Comparison of ENCODE assay signal across 20 cellular contexts in the genomic region with DNA sequence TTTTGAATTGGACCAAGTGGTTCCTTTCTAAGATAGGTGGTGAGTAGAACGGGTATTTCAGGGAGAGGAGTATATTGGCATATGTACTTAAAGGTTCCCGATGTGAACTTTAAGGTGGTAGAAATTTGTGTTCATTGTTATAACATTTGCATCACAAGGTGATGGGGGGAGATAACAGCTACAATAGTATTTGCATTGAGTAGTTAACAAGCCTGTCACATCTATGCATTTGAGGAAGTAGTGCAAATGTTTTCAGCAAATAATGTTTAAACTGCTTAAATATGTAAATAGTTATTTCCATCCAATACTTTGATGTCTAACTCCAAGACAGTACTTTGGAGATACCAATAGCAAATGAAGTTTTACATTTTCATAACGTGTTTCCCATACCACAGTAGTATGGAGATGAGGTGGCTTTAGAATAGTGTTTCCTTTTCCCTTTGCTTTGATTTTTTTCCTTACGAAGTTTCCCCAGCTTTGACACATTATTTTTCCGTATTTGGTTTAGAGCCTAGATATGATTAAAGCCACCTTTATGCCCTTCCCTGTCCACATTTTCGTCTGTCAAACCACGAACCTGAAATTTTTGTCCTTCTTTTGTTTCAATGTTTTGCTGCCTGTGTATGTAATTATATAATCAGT. TPM values are rescaled to one million over a fixed set of nuclear protein-coding genes. Genes with fewer than 3 reads are reported as not detected.
DNase-seq lines count a peak whose midpoint lies in the region; ATAC-seq, FAIRE-seq and TF ChIP-seq lines count a peak whose summit lies in the region.
"Had no signal": no experiment of that assay in that cellular context is flagged by ENCODE, and none has a peak within 500 bp of the region (broad histone marks: within the 10 kb centered on the region; RNA-seq: fewer than 3 reads in every experiment).

No MANE protein-coding gene starts in this region.

- H3K4me1 Mint-ChIP-seq in T-cell: peaks cover 19 to 20% (median 20%) of the 10 kb centered on the region in 3 donors
- no peaks in the 10 kb centered on the region for H3K4me1 Mint-ChIP-seq in type B pancreatic cell (ENCODE audit: unreplicated experiment)

- TF ChIP-seq EP300 in HepG2 (IDR thresholded peaks at IDR 0.05; ENCODE audit: low read depth in 2 of 2, low read length in 2 of 2) (no peak), HepG2 (CRISPR knock-in tag; IDR thresholded peaks at IDR 0.05; ENCODE audit: borderline replicate concordance) (no peak), K562 (IDR thresholded peaks at IDR 0.05; ENCODE audit: low read length) (no peak)

- intact Hi-C loops in HepG2 (cut with micrococcal nuclease; ENCODE audit: unreplicated experiment): no loop called here
- intact Hi-C loops in right lobe of liver (cut with DNase I): no loop called here
- intact Hi-C loops in K562 (cut with micrococcal nuclease): no loop called here

- TF ChIP-seq RAD21 in HepG2 (CRISPR knock-in tag; IDR thresholded peaks at IDR 0.05) (no peak), K562 (CRISPR knock-in tag; conservative IDR thresholded peaks at IDR 0.05 in 1 of 2, IDR thresholded peaks at IDR 0.05 in 1 of 2) (no peak)

- H2AFZ ChIP-seq in HepG2 (ENCODE audit: low read length) (no peak overlapping the region), K562 (ENCODE audit: low read depth, low read length) (no peak overlapping the region)

- H3K27me3 ChIP-seq in HepG2 (ENCODE audit: control insufficient read depth in 1 of 2, insufficient read depth in 2 of 2, low read length in 2 of 2) (no peaks in the 10 kb centered on the region), right lobe of liver (no peaks in the 10 kb centered on the region), K562 (ENCODE audit: control insufficient read depth in 2 of 2, insufficient read depth in 2 of 2, low read length in 2 of 2) (no peaks in the 10 kb centered on the region)

- H3K9me1 ChIP-seq in K562 (ENCODE audit: control insufficient read depth, insufficient read depth, low read length): no peaks in the 10 kb centered on the region

- H3K9ac ChIP-seq in HepG2 (ENCODE audit: insufficient read depth, low read depth, low read length) (no peak overlapping the region), K562 (ENCODE audit: insufficient read depth in 1 of 2, low read depth in 2 of 2, low read length in 2 of 2) (no peak overlapping the region)

- peaks cover 5% of the 10 kb centered on the region for H3K36me3 Mint-ChIP-seq in T-cell
- no peaks in the 10 kb centered on the region for H3K36me3 Mint-ChIP-seq in type B pancreatic cell

- BruUV-seq in HepG2 (replicated peaks; lab: Mats Ljungman, UMichigan) (no TSS peak), K562 (replicated peaks; lab: Mats Ljungman, UMichigan) (no TSS peak)

- TF ChIP-seq CTCF in HepG2 (CRISPR knock-in tag; IDR thresholded peaks at IDR 0.05) (no peak), right lobe of liver (IDR thresholded peaks at IDR 0.05) (no peak), K562 (IDR thresholded peaks at IDR 0.05 in 2 of 3, conservative IDR thresholded peaks at IDR 0.05 in 1 of 3; ENCODE audit: insufficient read depth in 2 of 3, low read depth in 1 of 3, low read length in 3 of 3) (no peak), type B pancreatic cell (conservative IDR thresholded peaks at IDR 0.05) (no peak)

- in situ Hi-C loops in HepG2 (cut with HindIII; ENCODE audit: extremely low pct_ligation_motif_present, low pct_unique_long_range_greater_than_20kb): no loop called here
- in situ Hi-C loops in K562 (cut with MboI): no loop called here

- H3K4me2 ChIP-seq in HepG2 (ENCODE audit: low read depth, low read length) (no peak overlapping the region), K562 (ENCODE audit: insufficient read depth, low read length) (no peak overlapping the region)
- H3K4me2 ChIP-seq: A549 had no signal

- no peaks in the 10 kb centered on the region for H3K9me3 ChIP-seq in HepG2 (ENCODE audit: low read length)
- no peaks in the 10 kb centered on the region for H3K9me3 ChIP-seq in right lobe of liver
- H3K9me3 ChIP-seq in K562 (replicated peaks; ENCODE audit: control insufficient read depth, insufficient read depth, low read depth, low read length): no peaks in the 10 kb centered on the region
- H3K9me3 ChIP-seq: A549 had no signal

- H3K27me3 Mint-ChIP-seq in T-cell (no peaks in the 10 kb centered on the region), type B pancreatic cell (no peaks in the 10 kb centered on the region)

- H3K79me2 ChIP-seq in HepG2 (ENCODE audit: insufficient read depth, low read length) (no peaks in the 10 kb centered on the region), K562 (ENCODE audit: control insufficient read depth, insufficient read depth, low read length) (peaks cover 14% of the 10 kb centered on the region; the same call in 2 of the 3 replicates)

- no peak overlapping the region for H3K4me3 Mint-ChIP-seq in T-cell
- H3K4me3 Mint-ChIP-seq in type B pancreatic cell: no peak overlapping the region

- no peaks in the 10 kb centered on the region for H3K9me3 Mint-ChIP-seq in T-cell
- H3K9me3 Mint-ChIP-seq in type B pancreatic cell: no peaks in the 10 kb centered on the region

- POLR2A ChIA-PET in HepG2 (lab: Yijun Ruan, JAX): no interaction called here
- POLR2A ChIA-PET in T-cell (lab: Charles Lee): interaction anchor here in 1 of 2 donors (0.7 kb wide), 1 partner anchor 532 kb away, joined by 3 read pairs; no protein-coding TSS in a partner anchor
- POLR2A ChIA-PET in K562 (lab: Yijun Ruan, JAX): interaction anchor here (0.7 to 2.0 kb wide), 6 partner anchors 8 to 253 kb away, joined by 3 to 8 read pairs (median 3); no protein-coding TSS in a partner anchor

- H4K20me1 ChIP-seq in HepG2 (ENCODE audit: insufficient read depth, low read length): no peaks in the 10 kb centered on the region
- H4K20me1 ChIP-seq in K562 (replicated peaks; ENCODE audit: control insufficient read depth, insufficient read depth, low read length): no peaks in the 10 kb centered on the region

- TF ChIP-seq POLR2A in HepG2 (IDR thresholded peaks at IDR 0.05; ENCODE audit: insufficient read depth in 1 of 2, low read depth in 2 of 2, low read length in 2 of 2): no peak
- TF ChIP-seq POLR2A in right lobe of liver (IDR thresholded peaks at IDR 0.05): no peak
- peak; percentile 32 for TF ChIP-seq POLR2A in K562 (conservative IDR thresholded peaks at IDR 0.05)

- H3K4me3 ChIP-seq in HepG2 (replicated peaks in 1 of 3; ENCODE audit: insufficient read depth in 1 of 3, low read depth in 2 of 3, low read length in 3 of 3): no peak overlapping the region
- no peak overlapping the region for H3K4me3 ChIP-seq in right lobe of liver
- H3K4me3 ChIP-seq in K562: no peak overlapping the region
- H3K4me3 ChIP-seq: A549 had no signal

- WGBS in HepG2 (ENCODE audit: low lambda C conversion rate): 92% methylated on average over 7 of the region's 7 CpGs
- 55% methylated on average over 7 of the region's 7 CpGs for WGBS in right lobe of liver (ENCODE audit: insufficient coverage, low coverage, low lambda C conversion rate, missing lambda C conversion rate)
- WGBS in K562 (ENCODE audit: insufficient coverage, low coverage, missing lambda C conversion rate): 26% methylated on average over 7 of the region's 7 CpGs

- no peak for DNase-seq in HepG2 (ENCODE audit: low spot score)
- DNase-seq in right lobe of liver: no peak
- DNase-seq in T-cell: no peak
- DNase-seq in K562 (ENCODE audit: extremely low read depth in 1 of 4, low spot score in 3 of 4): no peak
- DNase-seq in NCI-H2171 (lab: John Stamatoyannopoulos, UW): no peak
- DNase-seq in type B pancreatic cell (ENCODE audit: extremely low spot score, unreplicated experiment): no peak
- no peak for DNase-seq in globus pallidus (ENCODE audit: low spot score)
- no peak for DNase-seq in activated T-cell treated with anti-CD3 and anti-CD28 coated beads, Interleukin-2, amount 50 U/mL, for 1 hour
- DNase-seq: DMS79, KBM-7, NCI-H1092 treated with DMSO at 0.1 percent for 48 hours, NCI-H1694, NCI-H446 treated with DMSO at 0.1 percent for 48 hours, NCI-H82, SIG-M5 had no signal

- CTCF ChIA-PET in HepG2 (lab: Yijun Ruan, JAX; ENCODE audit: low intra/inter-chr PET ratio, low total read pairs): no interaction called here
- CTCF ChIA-PET in T-cell (lab: Charles Lee): no interaction called here
- CTCF ChIA-PET in K562 (lab: Yijun Ruan, JAX; ENCODE audit: low intra/inter-chr PET ratio): no interaction called here

- H3K27ac ChIP-seq in HepG2 (ENCODE audit: extremely low read length, insufficient read depth, low read length): no peak overlapping the region
- H3K27ac ChIP-seq in right lobe of liver: no peak overlapping the region
- no peak overlapping the region for H3K27ac ChIP-seq in K562 (ENCODE audit: extremely low read depth, low read depth, low read length)
- H3K27ac ChIP-seq: A549, HL-60 had no signal

- FAIRE-seq in HepG2 (lab: Jason Lieb, UNC) (no peak), K562 (lab: Jason Lieb, UNC) (no peak)
- FAIRE-seq: A549, GM12891, GM19239 had no signal

- no peaks in the 10 kb centered on the region; a peak in 1 of 5 replicates for H3K36me3 ChIP-seq in HepG2 (replicated peaks in 1 of 2; ENCODE audit: control insufficient read depth in 1 of 2, insufficient read depth in 2 of 2, low read length in 2 of 2)
- H3K36me3 ChIP-seq in right lobe of liver: peaks cover 0 to 3% (median 1%) of the 10 kb centered on the region in 4 donors
- peaks cover 23% of the 10 kb centered on the region; the same call in 2 of the 3 replicates for H3K36me3 ChIP-seq in K562 (ENCODE audit: control insufficient read depth, insufficient read depth, low read length)

- H3K4me1 ChIP-seq in HepG2 (ENCODE audit: insufficient read depth, low read length): peaks cover 11% of the 10 kb centered on the region
- no peaks in the 10 kb centered on the region for H3K4me1 ChIP-seq in right lobe of liver
- H3K4me1 ChIP-seq in K562 (replicated peaks in 1 of 2; ENCODE audit: control insufficient read depth in 2 of 2, insufficient read depth in 2 of 2, low read length in 2 of 2): peaks cover 0 to 8% of the 10 kb centered on the region in 2 experiments; a peak in 2 of 5 replicates

- H3K27ac Mint-ChIP-seq in T-cell: peak overlapping the region; percentile 8 to 29
- no peak overlapping the region for H3K27ac Mint-ChIP-seq in type B pancreatic cell

- ATAC-seq in HepG2 (no peak), right lobe of liver (no peak), T-cell (replicated peaks in 1 of 4) (peak in 1 of 4 experiments; percentile 18), K562 (peak; percentile 38)
- ATAC-seq: HCT116 had no signal

RNA-seq across cellular contexts. Expression of gene VAPA, which starts 46.6 kb away (rescaled TPM):
- total RNA-seq in HepG2 (2016; rRNA removed; fragmentation: Illumina TruSeq; extraction: Trizol) (294 and 375 TPM in 2 replicates), right lobe of liver (100 to 1,000 TPM in 2 of 6 experiments, 10 to 100 TPM in 4; 69.6 to 149 (median 90.7) TPM), T-cell (100 to 1,000 TPM; 116 to 157 (median 119) TPM), K562 (2014; rRNA removed) (516 and 526 TPM in 2 replicates), K562 (2014; rRNA removed; fragmentation: Illumina TruSeq; extraction: Trizol) (624 and 729 TPM in 2 replicates), K562 (2015; rRNA removed; fragmentation: Illumina TruSeq; extraction: Trizol) (726 and 732 TPM in 2 replicates), K562 (2021) (504 and 509 TPM in 2 replicates), type B pancreatic cell (ENCODE audit: low replicate concordance) (132 and 147 TPM in 2 replicates)
- 264 and 266 TPM in 2 replicates for total RNA-seq in HepG2 (2016; cell fraction: cytosol; rRNA removed; fragmentation: Illumina TruSeq; extraction: Trizol; ENCODE audit: low read depth)
- total RNA-seq in HepG2 (2016; cell fraction: insoluble cytoplasmic fraction; rRNA removed; fragmentation: Illumina TruSeq; extraction: Trizol): 297 and 387 TPM in 2 replicates
- 204 and 205 TPM in 2 replicates for total RNA-seq in HepG2 (2016; cell fraction: membrane; rRNA removed; fragmentation: Illumina TruSeq; extraction: Trizol)
- 154 and 169 TPM in 2 replicates for total RNA-seq in HepG2 (2016; cell fraction: nucleus; rRNA removed; fragmentation: Illumina TruSeq; extraction: Trizol)
- polyA plus RNA-seq in HepG2 (2011; rRNA removed) (135 and 167 TPM in 2 replicates), K562 (2011; rRNA removed) (544 and 809 TPM in 2 replicates), K562 (2014; fragmentation: Illumina TruSeq; extraction: Trizol) (790 and 902 TPM in 2 replicates), K562 (2014; fragmentation: Nextera tagmentation; extraction: Ambion mirVana) (100 to 1,000 TPM; 219 to 224 TPM), K562 (2014; rRNA removed) (455 and 489 TPM in 2 replicates)
- polyA plus RNA-seq in HepG2 (2011; cell fraction: cytosol; rRNA removed): 88.4 and 143 TPM in 2 replicates
- 42.2 and 58.3 TPM in 2 replicates for polyA plus RNA-seq in HepG2 (2011; cell fraction: nucleus; rRNA removed)
- polyA plus RNA-seq in HepG2 (2012): 139 and 149 TPM in 2 replicates
- polyA plus RNA-seq in HepG2 (2016; cell fraction: cytosol; fragmentation: Illumina TruSeq; extraction: Trizol; ENCODE audit: low read depth): 89.1 and 105 TPM in 2 replicates
- 426 and 427 TPM in 2 replicates for polyA plus RNA-seq in HepG2 (2016; cell fraction: insoluble cytoplasmic fraction; fragmentation: Illumina TruSeq; extraction: Trizol; ENCODE audit: low read depth)
- polyA plus RNA-seq in HepG2 (2016; cell fraction: membrane; fragmentation: Illumina TruSeq; extraction: Trizol; ENCODE audit: low read depth): 141 and 145 TPM in 2 replicates
- 175 and 198 TPM in 2 replicates for polyA plus RNA-seq in HepG2 (2016; cell fraction: nucleus; fragmentation: Illumina TruSeq; extraction: Trizol; ENCODE audit: insufficient read depth, low read depth)
- polyA minus RNA-seq in HepG2 (2011; rRNA and poly(A)+ RNA removed; ENCODE audit: low replicate concordance): 70.7 and 89.7 TPM in 2 replicates
- 146 and 183 TPM in 2 replicates for polyA minus RNA-seq in HepG2 (2011; cell fraction: cytosol; rRNA and poly(A)+ RNA removed)
- polyA minus RNA-seq in HepG2 (2011; cell fraction: nucleus; rRNA and poly(A)+ RNA removed): 140 and 144 TPM in 2 replicates
- 131 and 315 TPM in 2 replicates for total RNA-seq in K562 (2011; cell fraction: chromatin; rRNA removed; ENCODE audit: low replicate concordance)
- total RNA-seq in K562 (2011; cell fraction: nucleolus; rRNA removed): 118 and 122 TPM in 2 replicates
- 147 and 249 TPM in 2 replicates for total RNA-seq in K562 (2011; cell fraction: nucleoplasm; rRNA removed)
- polyA plus RNA-seq in K562 (2011; cell fraction: cytosol; rRNA removed): 202 and 314 TPM in 2 replicates
- polyA plus RNA-seq in K562 (2011; cell fraction: nucleus; rRNA removed): 169 and 199 TPM in 2 replicates
- polyA plus RNA-seq in K562 (2012): 376 and 498 TPM in 2 replicates
- polyA minus RNA-seq in K562 (2011; rRNA and poly(A)+ RNA removed): 866 and 913 TPM in 2 replicates
- polyA minus RNA-seq in K562 (2011; cell fraction: cytosol; rRNA and poly(A)+ RNA removed): 292 and 382 TPM in 2 replicates
- polyA minus RNA-seq in K562 (2011; cell fraction: nucleus; rRNA and poly(A)+ RNA removed): 176 and 203 TPM in 2 replicates

Comparison
In these comparisons a context has a peak if more than half of its experiments do, and no peak if none do; other contexts are left out.
1. Of the 241 proteins assayed by ChIP-seq in both HepG2 and K562: peak only in HepG2: none; only in K562: CAMTA2, ELF1, MEIS2, NCOR1, POLR2A, POLR2AphosphoS2 and 5 more; in both: POLR2G; in neither: 226; mixed calls (peak in some experiments, not most) for 3.